ENCODE assay signal across 11 cellular contexts in genomic region chr9:130263601-130264413, GRCh38. TPM values are rescaled to one million over a fixed set of nuclear protein-coding genes. Genes with fewer than 3 reads are reported as not detected.
A peak's percentile ranks its signal among the peaks of the same experiment; 100 is the strongest.
DNase-seq lines count a peak whose midpoint lies in the region; ATAC-seq and TF ChIP-seq lines count a peak whose summit lies in the region.
"Had no signal": no experiment of that assay in that cellular context is flagged by ENCODE, and none has a peak within 500 bp of the region (broad histone marks: within the 10 kb centered on the region; RNA-seq: fewer than 3 reads in every experiment).

No MANE protein-coding gene starts in this region.

- no peak for ATAC-seq in T-helper 17 cell

- H3K4me1 Mint-ChIP-seq in HFFc6 (ENCODE audit: low read depth) (peaks cover 8% of the 10 kb centered on the region; the same call in 1 of the 2 replicates), brain (peaks cover 33% of the 10 kb centered on the region), T-helper 17 cell (peaks cover 13% of the 10 kb centered on the region)

- peaks cover 0 to 2% (median 0%) of the 10 kb centered on the region in 4 donors for H3K27me3 ChIP-seq in liver (ENCODE audit: control insufficient read depth in 4 of 4, insufficient read depth in 4 of 4, low read length in 3 of 4)

- H3K4me3 ChIP-seq in liver (ENCODE audit: low read depth in 1 of 3, low read length in 3 of 3): no peak overlapping the region

- H3K9me3 Mint-ChIP-seq in HFFc6 (no peaks in the 10 kb centered on the region), brain (peaks cover 2 to 5% (median 2%) of the 10 kb centered on the region in 5 experiments)
- H3K9me3 Mint-ChIP-seq: activated T-cell treated with anti-CD3 and anti-CD28 coated beads, Interleukin-2, amount 50 U/mL, for 72 hours had no signal

- H3K27ac ChIP-seq in 22Rv1: no peak overlapping the region
- no peak overlapping the region for H3K27ac ChIP-seq in liver (ENCODE audit: low read depth in 1 of 2, low read length in 2 of 2)
- H3K27ac ChIP-seq: C4-2B had no signal

- no peaks in the 10 kb centered on the region for H3K36me3 Mint-ChIP-seq in HFFc6 (ENCODE audit: low read depth)
- H3K36me3 Mint-ChIP-seq in brain: no peaks in the 10 kb centered on the region
- H3K36me3 Mint-ChIP-seq in T-helper 17 cell (ENCODE audit: low read depth): peaks cover 7% of the 10 kb centered on the region

- H3K9me3 ChIP-seq in liver (ENCODE audit: control insufficient read depth in 4 of 4, low read length in 3 of 4) (no peaks in the 10 kb centered on the region), T-helper 17 cell (ENCODE audit: control insufficient read depth, low read length, poor library complexity, severe bottlenecking) (no peaks in the 10 kb centered on the region)

- no peak overlapping the region for H3K4me3 Mint-ChIP-seq in HFFc6
- peak overlapping the region in 4 of 5 experiments; percentile 10 to 71 (median 48) for H3K4me3 Mint-ChIP-seq in brain
- no peak overlapping the region for H3K4me3 Mint-ChIP-seq in T-helper 17 cell
- H3K4me3 Mint-ChIP-seq: activated T-cell treated with anti-CD3 and anti-CD28 coated beads, Interleukin-2, amount 50 U/mL, for 72 hours had no signal

- 57% methylated on average over 10 of the region's 10 CpGs for WGBS in liver

- H3K9ac ChIP-seq in liver (ENCODE audit: low read depth in 1 of 2, low read length in 2 of 2): no peak overlapping the region

- H3K27me3 Mint-ChIP-seq in HFFc6 (ENCODE audit: insufficient read depth) (peaks cover 68% of the 10 kb centered on the region), brain (peaks cover 87% of the 10 kb centered on the region), T-helper 17 cell (peaks cover 79% of the 10 kb centered on the region)

- H3K4me1 ChIP-seq in liver (ENCODE audit: control insufficient read depth in 4 of 4, insufficient read depth in 4 of 4, low read length in 3 of 4): peaks cover 18 to 49% (median 32%) of the 10 kb centered on the region in 4 donors

- TF ChIP-seq RAD21 in liver (IDR thresholded peaks at IDR 0.05): peak; percentile 51 to 67

- no peaks in the 10 kb centered on the region for H3K36me3 ChIP-seq in liver (ENCODE audit: control insufficient read depth in 4 of 4, insufficient read depth in 3 of 4, low read depth in 1 of 4, low read length in 3 of 4)

- DNase-seq in HFFc6: no peak
- no peak for DNase-seq in GOT3 (lab: John Stamatoyannopoulos, UW)
- no peak for DNase-seq in T-helper 17 cell
- DNase-seq in GM19238 (ENCODE audit: insufficient read length, low spot score): no peak
- DNase-seq in NCI-H2107 treated with DMSO at 0.1 percent for 48 hours (lab: John Stamatoyannopoulos, UW; ENCODE audit: unreplicated experiment): no peak
- DNase-seq: activated T-cell treated with anti-CD3 and anti-CD28 coated beads, Interleukin-2, amount 50 U/mL, for 72 hours; T1000 had no signal

- H3K27ac Mint-ChIP-seq in HFFc6 (no peak overlapping the region), brain (peak overlapping the region in 1 of 5 experiments; percentile 73), T-helper 17 cell (no peak overlapping the region)
- H3K27ac Mint-ChIP-seq: activated T-cell treated with anti-CD3 and anti-CD28 coated beads, Interleukin-2, amount 50 U/mL, for 72 hours had no signal

- TF ChIP-seq CTCF in 22Rv1 (IDR thresholded peaks at IDR 0.05): 0 out of 2 replicates have a peak, but pooled peaks have one; percentile 16
- TF ChIP-seq CTCF in HFFc6 (IDR thresholded peaks at IDR 0.05): peak; percentile 23; the same call in 1 of the 2 replicates
- no peak for TF ChIP-seq CTCF in brain (conservative IDR thresholded peaks at IDR 0.05)
- TF ChIP-seq CTCF in liver (IDR thresholded peaks at IDR 0.05; ENCODE audit: low read depth, low read length, missing input control): no peak

TF ChIP-seq in liver, 16 proteins besides CTCF, POLR2A, EP300 and RAD21:
- TF ChIP-seq ATF3 (IDR thresholded peaks at IDR 0.05) (no peak), REST (IDR thresholded peaks at IDR 0.05) (no peak), FOXA2 (IDR thresholded peaks at IDR 0.05) (peak; percentile 63), MAX (IDR thresholded peaks at IDR 0.05) (peak; percentile 48), HNF4G (IDR thresholded peaks at IDR 0.05) (peak; percentile 75), GABPA (IDR thresholded peaks at IDR 0.05 in 1 of 2, conservative IDR thresholded peaks at IDR 0.05 in 1 of 2) (peak in 1 of 2 donors; percentile 18), FOXA1 (IDR thresholded peaks at IDR 0.05) (peak; percentile 46), ZBTB33 (IDR thresholded peaks at IDR 0.05) (peak; percentile 54), HNF4A (conservative IDR thresholded peaks at IDR 0.05) (peak; percentile 89 to 90), TAF1 (conservative IDR thresholded peaks at IDR 0.05) (no peak), EGR1 (IDR thresholded peaks at IDR 0.05; ENCODE audit: low read depth in 2 of 2) (no peak), SP1 (IDR thresholded peaks at IDR 0.05) (peak; percentile 98), JUND (IDR thresholded peaks at IDR 0.05) (peak in 1 of 2 donors; percentile 57), YY1 (IDR thresholded peaks at IDR 0.05) (peak; percentile 82), NR2F2 (IDR thresholded peaks at IDR 0.05) (no peak), RXRA (IDR thresholded peaks at IDR 0.05) (peak; percentile 100)

RNA-seq across cellular contexts. Expression of gene HMCN2, which starts 1.8 kb away (rescaled TPM):
- under 1 TPM in 3 of 6 experiments, not detected in 3; under 0.01 to 0.05 (median 0.02) TPM for total RNA-seq in HFFc6 (2021; fragmentation: NEBNext Ultra II Directional; extraction: Animal tissue kit (Norgen Biotek cat#: 25700))
- polyA plus RNA-seq in brain (ENCODE audit: insufficient read depth, low read depth, low replicate concordance) (0.34 TPM), liver (under 1 TPM; 0.24 to 0.31 TPM)
- total RNA-seq in liver (1 to 10 TPM in 1 of 2 donors, under 1 TPM in 1; 0.28 to 1.8 TPM), T-helper 17 cell (under 1 TPM in 1 of 2 donors, not detected in 1; 0.12 TPM)

Comparison
In these comparisons a context has a peak if more than half of its experiments do, and no peak if none do; other contexts are left out.
1. CTCF ChIP-seq: peak in 22Rv1 (single experiment) and HFFc6 (single experiment); none in brain (0 of 2) and liver (single experiment).
2. H3K4me3 Mint-ChIP-seq: peak in brain (4 of 5); none in HFFc6 (single experiment) and T-helper 17 cell (single experiment).